In the genomic region with DNA sequence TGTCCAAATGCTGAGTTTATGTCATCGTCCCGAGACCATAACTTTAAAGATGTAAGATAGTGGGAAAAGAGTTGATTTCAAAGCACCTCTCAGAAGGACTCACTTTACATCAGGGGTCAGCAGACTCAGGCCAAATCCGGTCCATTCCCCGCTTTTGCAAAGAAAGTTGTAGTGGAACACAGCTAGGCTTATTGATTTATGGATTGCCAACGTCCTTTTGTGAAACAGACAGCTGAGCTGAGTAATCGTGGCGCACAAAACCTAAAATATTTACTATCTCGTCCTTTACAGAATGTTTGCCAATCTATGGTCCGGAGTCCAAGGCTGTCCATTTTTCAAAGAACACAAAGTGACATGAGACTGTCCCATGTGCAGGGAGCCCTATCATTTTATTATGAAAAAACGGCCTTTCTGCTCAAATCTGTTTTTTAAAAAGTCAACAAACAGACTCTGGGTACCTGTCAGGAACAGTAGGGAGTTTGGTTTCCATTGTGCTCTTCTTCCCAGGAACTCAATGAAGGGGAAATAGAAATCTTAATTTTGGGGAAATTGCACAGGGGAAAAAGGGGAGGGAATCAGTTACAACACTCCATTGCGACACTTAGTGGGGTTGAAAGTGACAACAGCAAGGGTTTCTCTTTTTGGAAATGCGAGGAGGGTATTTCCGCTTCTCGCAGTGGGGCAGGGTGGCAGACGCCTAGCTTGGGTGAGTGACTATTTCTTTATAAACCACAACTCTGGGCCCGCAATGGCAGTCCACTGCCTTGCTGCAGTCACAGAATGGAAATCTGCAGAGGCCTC, we compare ENCODE assay signal across 14 cellular contexts. TPM values are rescaled to one million over a fixed set of nuclear protein-coding genes. Genes with fewer than 3 reads are reported as not detected.
DNase-seq lines count a peak whose midpoint lies in the region; ATAC-seq and TF ChIP-seq lines count a peak whose summit lies in the region.
"Had no signal": no experiment of that assay in that cellular context is flagged by ENCODE, and none has a peak within 500 bp of the region (broad histone marks: within the 10 kb centered on the region; RNA-seq: fewer than 3 reads in every experiment).

Gene IL1RN, plus strand, starts transcription at position 754 of the 801 bp plus-strand sequence. Its CDS starts 27 bp downstream, at position 781.

- intact Hi-C loops in activated CD8-positive, alpha-beta T cell treated with anti-CD3 and anti-CD28 coated beads for 36 hours (cut with micrococcal nuclease) = no loop called here
- intact Hi-C loops in lower lobe of right lung (cut with DNase I) = no loop called here
- intact Hi-C loops in upper lobe of right lung (cut with DNase I) = no loop called here

- TF ChIP-seq CTCF in activated CD8-positive, alpha-beta T cell treated with anti-CD3 and anti-CD28 coated beads for 36 hours (IDR thresholded peaks at IDR 0.05) = no peak
- no peak for TF ChIP-seq CTCF in lower lobe of right lung (IDR thresholded peaks at IDR 0.05)
- no peak for TF ChIP-seq CTCF in upper lobe of right lung (IDR thresholded peaks at IDR 0.05)

- ATAC-seq in activated CD8-positive, alpha-beta T cell treated with anti-CD3 and anti-CD28 coated beads, Interleukin-2, amount 10 ng/mL, durations not matched to agents 7 days and 5 days = no peak
- no peak for ATAC-seq in activated CD8-positive, alpha-beta T cell treated with anti-CD3 and anti-CD28 coated beads for 36 hours
- ATAC-seq in effector memory CD8-positive, alpha-beta T cell (replicated peaks) = peak; percentile 61
- ATAC-seq in lower lobe of right lung (peak; percentile 66 to 71), upper lobe of right lung (peak; percentile 75), HG02759 (IDR thresholded peaks at IDR 0.05; ENCODE audit: unreplicated experiment) (no peak)
- ATAC-seq: stimulated activated naive CD8-positive, alpha-beta T cell treated with anti-CD3 and anti-CD28 coated beads, Interleukin-15, Interleukin-2, amounts not matched to agents 100 U/mL and 50 U/mL, for 24 hours; T-cell had no signal

- peak within 1 kb of the TSS; percentile 72 for H3K27ac ChIP-seq in lower lobe of right lung
- peak within 1 kb of the TSS; percentile 63 for H3K27ac ChIP-seq in upper lobe of right lung

- DNase-seq in activated CD8-positive, alpha-beta T cell treated with anti-CD3 and anti-CD28 coated beads, Interleukin-2, amount 10 ng/mL, durations not matched to agents 7 days and 5 days = peak; percentile 14
- no peak for DNase-seq in activated CD8-positive, alpha-beta T cell treated with anti-CD3 and anti-CD28 coated beads for 36 hours
- DNase-seq in effector memory CD8-positive, alpha-beta T cell = peak in 1 of 3 experiments; percentile 12
- DNase-seq in lower lobe of right lung (peak; percentile 73), upper lobe of right lung (no peak), GM03348 (ENCODE audit: low spot score) (no peak), HuH-7 (ENCODE audit: low spot score) (no peak)
- DNase-seq: NCI-H1436; NCI-H774; stimulated activated CD4-positive, alpha-beta T cell treated with anti-CD3 and anti-CD28 coated beads, Interleukin-15, amount 100 ng/mL, for 24 hours; stimulated activated naive CD8-positive, alpha-beta T cell treated with anti-CD3 and anti-CD28 coated beads, Interleukin-15, Interleukin-2, amounts not matched to agents 100 U/mL and 50 U/mL, for 24 hours had no signal

- H3K4me1 ChIP-seq in lower lobe of right lung = peaks cover 9% of the 10 kb centered on the region
- peaks cover 8% of the 10 kb centered on the region for H3K4me1 ChIP-seq in upper lobe of right lung

- no peaks in the 10 kb centered on the region for H3K27me3 ChIP-seq in lower lobe of right lung (ENCODE audit: low read depth)
- no peaks in the 10 kb centered on the region for H3K27me3 ChIP-seq in upper lobe of right lung

- peaks cover 24% of the 10 kb centered on the region for H3K4me1 Mint-ChIP-seq in activated CD8-positive, alpha-beta T cell treated with anti-CD3 and anti-CD28 coated beads, Interleukin-2, amount 10 ng/mL, durations not matched to agents 7 days and 5 days (ENCODE audit: low read depth)
- H3K4me1 Mint-ChIP-seq in activated CD8-positive, alpha-beta T cell treated with anti-CD3 and anti-CD28 coated beads for 36 hours (ENCODE audit: low read depth) = peaks cover 31% of the 10 kb centered on the region
- peaks cover 8 to 15% of the 10 kb centered on the region in 2 donors for H3K4me1 Mint-ChIP-seq in effector memory CD8-positive, alpha-beta T cell (ENCODE audit: low read depth in 2 of 2)

- POLR2A ChIA-PET in activated CD8-positive, alpha-beta T cell treated with anti-CD3 and anti-CD28 coated beads, Interleukin-2, amount 10 ng/mL, durations not matched to agents 7 days and 5 days (lab: Charles Lee) = no interaction called here
- POLR2A ChIA-PET in activated CD8-positive, alpha-beta T cell treated with anti-CD3 and anti-CD28 coated beads for 36 hours (lab: Charles Lee) = no interaction called here

- peaks cover 6% of the 10 kb centered on the region for H3K27me3 Mint-ChIP-seq in activated CD8-positive, alpha-beta T cell treated with anti-CD3 and anti-CD28 coated beads, Interleukin-2, amount 10 ng/mL, durations not matched to agents 7 days and 5 days (ENCODE audit: low read depth)
- H3K27me3 Mint-ChIP-seq in activated CD8-positive, alpha-beta T cell treated with anti-CD3 and anti-CD28 coated beads for 36 hours = peaks cover 1% of the 10 kb centered on the region
- peaks cover 0 to 13% of the 10 kb centered on the region in 2 donors for H3K27me3 Mint-ChIP-seq in effector memory CD8-positive, alpha-beta T cell

- H3K9me3 ChIP-seq in lower lobe of right lung = no peaks in the 10 kb centered on the region
- H3K9me3 ChIP-seq in upper lobe of right lung = no peaks in the 10 kb centered on the region

- CTCF ChIA-PET in activated CD8-positive, alpha-beta T cell treated with anti-CD3 and anti-CD28 coated beads, Interleukin-2, amount 10 ng/mL, durations not matched to agents 7 days and 5 days (lab: Charles Lee) = interaction anchor here (0.9 to 5.0 kb wide), 2 partner anchors 11 to 42 kb away, joined by 3 to 31 read pairs; no protein-coding TSS in a partner anchor
- CTCF ChIA-PET in activated CD8-positive, alpha-beta T cell treated with anti-CD3 and anti-CD28 coated beads for 36 hours (lab: Charles Lee) = interaction anchor here (1.1 to 14.7 kb wide), 3 partner anchors 9 to 47 kb away, joined by 3 to 146 read pairs (median 6); no protein-coding TSS in a partner anchor

- H3K36me3 Mint-ChIP-seq in activated CD8-positive, alpha-beta T cell treated with anti-CD3 and anti-CD28 coated beads, Interleukin-2, amount 10 ng/mL, durations not matched to agents 7 days and 5 days (ENCODE audit: low read depth) = no peaks in the 10 kb centered on the region
- no peaks in the 10 kb centered on the region for H3K36me3 Mint-ChIP-seq in activated CD8-positive, alpha-beta T cell treated with anti-CD3 and anti-CD28 coated beads for 36 hours (ENCODE audit: low read depth)
- no peaks in the 10 kb centered on the region for H3K36me3 Mint-ChIP-seq in effector memory CD8-positive, alpha-beta T cell (ENCODE audit: insufficient read depth)
- H3K36me3 Mint-ChIP-seq: T-cell had no signal

- peak within 1 kb of the TSS; percentile 45 for H3K4me3 ChIP-seq in lower lobe of right lung
- H3K4me3 ChIP-seq in upper lobe of right lung = peak within 1 kb of the TSS; percentile 29

- no peaks in the 10 kb centered on the region for H3K9me3 Mint-ChIP-seq in activated CD8-positive, alpha-beta T cell treated with anti-CD3 and anti-CD28 coated beads, Interleukin-2, amount 10 ng/mL, durations not matched to agents 7 days and 5 days (ENCODE audit: insufficient read depth)
- no peaks in the 10 kb centered on the region for H3K9me3 Mint-ChIP-seq in activated CD8-positive, alpha-beta T cell treated with anti-CD3 and anti-CD28 coated beads for 36 hours
- H3K9me3 Mint-ChIP-seq in effector memory CD8-positive, alpha-beta T cell = no peaks in the 10 kb centered on the region
- H3K9me3 Mint-ChIP-seq: T-cell had no signal

- H3K27ac Mint-ChIP-seq in activated CD8-positive, alpha-beta T cell treated with anti-CD3 and anti-CD28 coated beads, Interleukin-2, amount 10 ng/mL, durations not matched to agents 7 days and 5 days = no peak within 1 kb of the TSS
- H3K27ac Mint-ChIP-seq in activated CD8-positive, alpha-beta T cell treated with anti-CD3 and anti-CD28 coated beads for 36 hours = no peak within 1 kb of the TSS
- peak within 1 kb of the TSS; percentile 26 to 51 for H3K27ac Mint-ChIP-seq in effector memory CD8-positive, alpha-beta T cell
- H3K27ac Mint-ChIP-seq: T-cell had no signal

- no peaks in the 10 kb centered on the region for H3K36me3 ChIP-seq in lower lobe of right lung
- H3K36me3 ChIP-seq in upper lobe of right lung = no peaks in the 10 kb centered on the region

- no peak within 1 kb of the TSS for H3K4me3 Mint-ChIP-seq in activated CD8-positive, alpha-beta T cell treated with anti-CD3 and anti-CD28 coated beads, Interleukin-2, amount 10 ng/mL, durations not matched to agents 7 days and 5 days
- H3K4me3 Mint-ChIP-seq in activated CD8-positive, alpha-beta T cell treated with anti-CD3 and anti-CD28 coated beads for 36 hours = no peak within 1 kb of the TSS
- peak within 1 kb of the TSS in 1 of 2 donors; percentile 12 for H3K4me3 Mint-ChIP-seq in effector memory CD8-positive, alpha-beta T cell
- H3K4me3 Mint-ChIP-seq: T-cell had no signal

RNA-seq across cellular contexts. Expression of gene IL1RN, which starts in this region (rescaled TPM):
- under 1 TPM in 1 of 2 experiments, not detected in 1; 0.31 TPM for total RNA-seq in activated CD8-positive, alpha-beta T cell treated with anti-CD3 and anti-CD28 coated beads, Interleukin-2, amount 10 ng/mL, durations not matched to agents 7 days and 5 days
- under 1 TPM; 0.50 to 0.85 TPM for total RNA-seq in activated CD8-positive, alpha-beta T cell treated with anti-CD3 and anti-CD28 coated beads for 36 hours
- total RNA-seq in lower lobe of right lung (20.1 TPM), upper lobe of right lung (41.7 TPM)
- total RNA-seq: A172, T-cell had no signal

Comparison
In these comparisons a context has a peak if more than half of its experiments do, and no peak if none do; other contexts are left out.
1. RNA of gene IL1RN (total RNA-seq): 41.7 TPM in upper lobe of right lung (single experiment) and 20.1 TPM in lower lobe of right lung (single experiment); 0.50 to 0.85 TPM in activated CD8-positive, alpha-beta T cell treated with anti-CD3 and anti-CD28 coated beads for 36 hours and 0.31 TPM in activated CD8-positive, alpha-beta T cell treated with anti-CD3 and anti-CD28 coated beads, Interleukin-2, amount 10 ng/mL, durations not matched to agents 7 days and 5 days; every median in the first group is over 10 times any median in the second.
2. Peak in DNase-seq in activated CD8-positive, alpha-beta T cell treated with anti-CD3 and anti-CD28 coated beads, Interleukin-2, amount 10 ng/mL, durations not matched to agents 7 days and 5 days; RNA of the gene not detected or under 1 TPM.
3. ATAC-seq: peak in effector memory CD8-positive, alpha-beta T cell (single experiment), lower lobe of right lung (2 of 2) and upper lobe of right lung (single experiment); none in activated CD8-positive, alpha-beta T cell treated with anti-CD3 and anti-CD28 coated beads, Interleukin-2, amount 10 ng/mL, durations not matched to agents 7 days and 5 days (single experiment), activated CD8-positive, alpha-beta T cell treated with anti-CD3 and anti-CD28 coated beads for 36 hours (single experiment) and HG02759 (single experiment).
4. H3K27ac Mint-ChIP-seq: peak in effector memory CD8-positive, alpha-beta T cell (2 of 2); none in activated CD8-positive, alpha-beta T cell treated with anti-CD3 and anti-CD28 coated beads, Interleukin-2, amount 10 ng/mL, durations not matched to agents 7 days and 5 days (single experiment) and activated CD8-positive, alpha-beta T cell treated with anti-CD3 and anti-CD28 coated beads for 36 hours (single experiment).